ENCODE assay signal across 8 cellular contexts in genomic region chr6:36615018-36615761, GRCh38. TPM values are rescaled to one million over a fixed set of nuclear protein-coding genes. Genes with fewer than 3 reads are reported as not detected.
A peak's percentile ranks its signal among the peaks of the same experiment; 100 is the strongest.
DNase-seq lines count a peak whose midpoint lies in the region; ATAC-seq, FAIRE-seq and TF ChIP-seq lines count a peak whose summit lies in the region.

No MANE protein-coding gene starts in this region.

- no peaks in the 10 kb centered on the region for H3K4me1 Mint-ChIP-seq in mesothelial cell of epicardium

- no peak overlapping the region for H3K27ac Mint-ChIP-seq in mesothelial cell of epicardium

- peak; percentile 65 for DNase-seq in SIG-M5 treated with dmso at 0.1 percent for 504 hours (lab: John Stamatoyannopoulos, UW; ENCODE audit: unreplicated experiment)
- DNase-seq in SIG-M5 (lab: John Stamatoyannopoulos, UW), result no peak
- peak; percentile 38 for DNase-seq in NCI-H146 (lab: John Stamatoyannopoulos, UW)
- DNase-seq in activated CD4-positive, CD25-positive, alpha-beta regulatory T cell treated with anti-CD3 and anti-CD28 coated beads, Interleukin-2, amount 50 U/mL, for 72 hours, result peak; percentile 34
- no peak for DNase-seq in H1 (ENCODE audit: low read depth in 1 of 2, low spot score in 2 of 2)
- DNase-seq in mesothelial cell of epicardium (ENCODE audit: low spot score in 2 of 2, unreplicated experiment in 2 of 2), result no peak
- peak in 1 of 2 donors; percentile 70 for DNase-seq in tibial artery

- H3K9me3 Mint-ChIP-seq in mesothelial cell of epicardium, result peaks cover 10% of the 10 kb centered on the region

- no peak overlapping the region for H3K9ac ChIP-seq in H1 (replicated peaks in 1 of 4; ENCODE audit: extremely low read depth in 1 of 4, low read depth in 3 of 4, low read length in 3 of 4)

- ATAC-seq in GM21723 (IDR thresholded peaks at IDR 0.05; ENCODE audit: unreplicated experiment), result no peak

- H3K79me1 ChIP-seq in H1 (ENCODE audit: low read depth, low read length), result no peaks in the 10 kb centered on the region

- POLR2A ChIA-PET in H1 (lab: Charles Lee; ENCODE audit: partially characterized antibody), result interaction anchor here (0.6 to 14.6 kb wide), 7 partner anchors 9 to 529 kb away, joined by 3 to 386 read pairs (median 4); partner anchors contain the start of genes CDKN1A and SRSF3

- no peak overlapping the region for H3K4me3 Mint-ChIP-seq in mesothelial cell of epicardium

- FAIRE-seq in H1 (lab: Jason Lieb, UNC), result no peak

- no peak overlapping the region for H3K27ac ChIP-seq in H1 (ENCODE audit: low read depth, low read length)
- peak overlapping the region in 1 of 2 donors; percentile 29 for H3K27ac ChIP-seq in tibial artery

- peaks cover 28% of the 10 kb centered on the region for H3K36me3 Mint-ChIP-seq in mesothelial cell of epicardium

- intact Hi-C loops in tibial artery (cut with DNase I; ENCODE audit: low total_unique reads), result no loop called here

- no peak overlapping the region for H4K5ac ChIP-seq in H1 (ENCODE audit: insufficient read length, low read depth, low read length)

- no peak overlapping the region for H2BK5ac ChIP-seq in H1 (ENCODE audit: low read depth, low read length)

- no peak overlapping the region for H3K4ac ChIP-seq in H1 (replicated peaks; ENCODE audit: insufficient read length, low read depth, low read length)

- H3K23ac ChIP-seq in H1 (ENCODE audit: insufficient read length), result no peak overlapping the region

- CTCF ChIA-PET in H1 (lab: Charles Lee; ENCODE audit: partially characterized antibody), result interaction anchor here (0.6 to 3.4 kb wide), 46 partner anchors 10 to 317 kb away, joined by 3 to 48 read pairs (median 4); partner anchors contain the start of genes C6orf89 and RAB44

- H2BK15ac ChIP-seq in H1 (ENCODE audit: low read length), result no peak overlapping the region

- no peak overlapping the region for H3K56ac ChIP-seq in H1 (replicated peaks; ENCODE audit: insufficient read length, low read depth, low read length)

- H4K8ac ChIP-seq in H1 (ENCODE audit: extremely low read depth, insufficient read depth, low read length), result 0 out of 2 replicates have a peak overlapping the region, but pooled peaks have one; percentile 46

- H2AK5ac ChIP-seq in H1 (ENCODE audit: low read depth, low read length), result no peak overlapping the region

- no peak overlapping the region for H3K4me2 ChIP-seq in H1 (ENCODE audit: insufficient read depth in 1 of 2, low read depth in 2 of 2, low read length in 2 of 2)

- H3K4me3 ChIP-seq in H1 (ENCODE audit: extremely low read depth in 1 of 4, insufficient read depth in 2 of 4, low read depth in 3 of 4, low read length in 4 of 4), result no peak overlapping the region
- no peak overlapping the region for H3K4me3 ChIP-seq in tibial artery

- no peak overlapping the region for H2AFZ ChIP-seq in H1 (ENCODE audit: low read length)

- no peaks in the 10 kb centered on the region for H3K27me3 Mint-ChIP-seq in mesothelial cell of epicardium (ENCODE audit: low read depth)

- H3K27me3 ChIP-seq in H1 (replicated peaks in 1 of 4; ENCODE audit: control insufficient read depth in 3 of 4, extremely low read depth in 1 of 4, insufficient read depth in 3 of 4, low read length in 3 of 4) (no peaks in the 10 kb centered on the region), tibial artery (no peaks in the 10 kb centered on the region)

- peak; percentile 47 to 77 (median 75) for TF ChIP-seq CTCF in H1 (IDR thresholded peaks at IDR 0.05; ENCODE audit: control extremely low read depth in 1 of 3, insufficient read depth in 1 of 3, low read depth in 1 of 3, low read length in 3 of 3)
- TF ChIP-seq CTCF in mesothelial cell of epicardium (IDR thresholded peaks at IDR 0.05; ENCODE audit: unreplicated experiment), result peak; percentile 74
- TF ChIP-seq CTCF in tibial artery (IDR thresholded peaks at IDR 0.05), result peak; percentile 61 to 69

- H4K20me1 ChIP-seq in H1 (replicated peaks in 1 of 2; ENCODE audit: control insufficient read depth in 1 of 2, insufficient read depth in 2 of 2, low read length in 2 of 2), result peaks cover 1 to 4% of the 10 kb centered on the region in 2 experiments

- peaks cover 0 to 2% (median 0%) of the 10 kb centered on the region in 4 experiments; a peak in 1 of 7 replicates for H3K4me1 ChIP-seq in H1 (replicated peaks in 1 of 4; ENCODE audit: control insufficient read depth in 3 of 4, insufficient read depth in 4 of 4, low read length in 3 of 4)
- peaks cover 0 to 21% (median 3%) of the 10 kb centered on the region in 4 donors for H3K4me1 ChIP-seq in tibial artery

- TF ChIP-seq EP300 in H1 (IDR thresholded peaks at IDR 0.05; ENCODE audit: borderline replicate concordance in 1 of 2, low read depth in 2 of 2, low read length in 2 of 2), result no peak

- no peak overlapping the region for H3K18ac ChIP-seq in H1 (ENCODE audit: extremely low read depth, low read length)

- no peaks in the 10 kb centered on the region for H3K23me2 ChIP-seq in H1 (ENCODE audit: low read depth, low read length)

- no peaks in the 10 kb centered on the region for H3K79me2 ChIP-seq in H1 (ENCODE audit: control insufficient read depth in 1 of 2, insufficient read depth in 2 of 2, low read length in 2 of 2)

- no peak overlapping the region for H4K91ac ChIP-seq in H1 (replicated peaks; ENCODE audit: insufficient read length, low read length)

- no peak overlapping the region for H2BK120ac ChIP-seq in H1 (replicated peaks; ENCODE audit: low read depth, low read length)

- H2BK12ac ChIP-seq in H1 (ENCODE audit: low read depth, low read length), result no peak overlapping the region

- H3K14ac ChIP-seq in H1 (ENCODE audit: insufficient read length), result no peak overlapping the region

- WGBS in H1 (ENCODE audit: extremely low coverage in 1 of 2, insufficient coverage in 1 of 2, insufficient read length in 1 of 2, insufficient replicate concordance in 2 of 2, low coverage in 1 of 2, low lambda C conversion rate in 2 of 2, missing lambda C conversion rate in 1 of 2), 2 experiments, result 73% methylated on average over 7 of the region's 7 CpGs; no CpG with 5 or more reads in 1 of the 2 experiments

- H3K9me3 ChIP-seq in H1 (ENCODE audit: insufficient read depth in 2 of 2, low read depth in 1 of 2, low read length in 1 of 2) (no peaks in the 10 kb centered on the region), tibial artery (no peaks in the 10 kb centered on the region)

- peaks cover 0 to 23% (median 7%) of the 10 kb centered on the region in 4 experiments; a peak in 5 of 8 replicates for H3K36me3 ChIP-seq in H1 (ENCODE audit: control insufficient read depth in 2 of 4, insufficient read depth in 4 of 4, low read length in 3 of 4)
- peaks cover 23 to 41% (median 28%) of the 10 kb centered on the region in 3 donors for H3K36me3 ChIP-seq in tibial artery

- no peak for TF ChIP-seq POLR2A in H1 (IDR thresholded peaks at IDR 0.05; ENCODE audit: control extremely low read depth in 1 of 2, low read depth in 2 of 2, low read length in 2 of 2)

- TF ChIP-seq RAD21 in H1 (IDR thresholded peaks at IDR 0.05 in 1 of 2, conservative IDR thresholded peaks at IDR 0.05 in 1 of 2; ENCODE audit: low read depth in 2 of 2, low read length in 2 of 2), result peak; percentile 85 to 86

- no peak overlapping the region for H2BK20ac ChIP-seq in H1 (ENCODE audit: low read length)

TF ChIP-seq in H1, 55 proteins besides CTCF, POLR2A, EP300 and RAD21:
- TF ChIP-seq, protein P1, sequence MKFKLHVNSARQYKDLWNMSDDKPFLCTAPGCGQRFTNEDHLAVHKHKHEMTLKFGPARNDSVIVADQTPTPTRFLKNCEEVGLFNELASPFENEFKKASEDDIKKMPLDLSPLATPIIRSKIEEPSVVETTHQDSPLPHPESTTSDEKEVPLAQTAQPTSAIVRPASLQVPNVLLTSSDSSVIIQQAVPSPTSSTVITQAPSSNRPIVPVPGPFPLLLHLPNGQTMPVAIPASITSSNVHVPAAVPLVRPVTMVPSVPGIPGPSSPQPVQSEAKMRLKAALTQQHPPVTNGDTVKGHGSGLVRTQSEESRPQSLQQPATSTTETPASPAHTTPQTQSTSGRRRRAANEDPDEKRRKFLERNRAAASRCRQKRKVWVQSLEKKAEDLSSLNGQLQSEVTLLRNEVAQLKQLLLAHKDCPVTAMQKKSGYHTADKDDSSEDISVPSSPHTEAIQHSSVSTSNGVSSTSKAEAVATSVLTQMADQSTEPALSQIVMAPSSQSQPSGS (IDR thresholded peaks at IDR 0.05; ENCODE audit: low read length), result 0 out of 2 replicates have a peak, but pooled peaks have one; percentile 31
- TF ChIP-seq TAF7 (optimal IDR thresholded peaks at IDR 0.05; ENCODE audit: borderline replicate concordance, low read depth, low read length), result no peak
- TF ChIP-seq EZH2 (IDR thresholded peaks at IDR 0.05; ENCODE audit: low read depth, low read length, severe bottlenecking), result no peak
- TF ChIP-seq TAF1 (IDR thresholded peaks at IDR 0.05; ENCODE audit: low read depth, low read length), result no peak
- TF ChIP-seq JUND (IDR thresholded peaks at IDR 0.05; ENCODE audit: low read length), result peak; percentile 78
- no peak for TF ChIP-seq FOSL1 (IDR thresholded peaks at IDR 0.05; ENCODE audit: insufficient read depth, low read depth, low read length)
- TF ChIP-seq ATF3 (IDR thresholded peaks at IDR 0.05; ENCODE audit: insufficient read depth, low read depth, low read length), result peak; percentile 89
- peak; percentile 99 for TF ChIP-seq CEBPB (IDR thresholded peaks at IDR 0.05; ENCODE audit: low read depth, low read length)
- TF ChIP-seq KDM1A (IDR thresholded peaks at IDR 0.05; ENCODE audit: borderline replicate concordance, low read length), result 0 out of 2 replicates have a peak, but pooled peaks have one; percentile 41
TF ChIP-seq in H1: peak in this region for 5.

RNA-seq across cellular contexts. Expression of gene SRSF3, which starts 21.0 kb away (rescaled TPM):
- 689 and 705 TPM in 2 replicates for total RNA-seq in H1 (2021; fragmentation: NEBNext Ultra II Directional; extraction: Animal tissue kit (Norgen Biotek cat#: 25700))
- 471 and 548 TPM in 2 replicates for polyA plus RNA-seq in H1 (2011; rRNA removed)
- polyA plus RNA-seq in H1 (2011; cell fraction: cytosol; rRNA removed), result 649 TPM
- 159 TPM for polyA plus RNA-seq in H1 (2011; cell fraction: nucleus; rRNA removed)
- polyA plus RNA-seq in H1 (2012, experiment 1 of 2), result 696 to 1,158 TPM (median 791 TPM) in 4 replicates
- polyA plus RNA-seq in H1 (2012, experiment 2 of 2), result 40.8 TPM
- 293 TPM for polyA plus RNA-seq in H1 (2013, experiment 1 of 2)
- polyA plus RNA-seq in H1 (2013, experiment 2 of 2), result 286 TPM
- 323 and 336 TPM in 2 replicates for polyA minus RNA-seq in H1 (2011; rRNA and poly(A)+ RNA removed)
- 155 TPM for polyA minus RNA-seq in H1 (2011; cell fraction: cytosol; rRNA and poly(A)+ RNA removed)
- 183 TPM for polyA minus RNA-seq in H1 (2011; cell fraction: nucleus; rRNA and poly(A)+ RNA removed)
- 404 to 411 TPM (median 407 TPM) in 3 replicates for total RNA-seq in mesothelial cell of epicardium

Comparison
In these comparisons a context has a peak if more than half of its experiments do, and no peak if none do; other contexts are left out.
1. DNase-seq: peak in SIG-M5 treated with dmso at 0.1 percent for 504 hours (single experiment), NCI-H146 (single experiment) and activated CD4-positive, CD25-positive, alpha-beta regulatory T cell treated with anti-CD3 and anti-CD28 coated beads, Interleukin-2, amount 50 U/mL, for 72 hours (single experiment); none in SIG-M5 (single experiment), H1 (0 of 2) and mesothelial cell of epicardium (0 of 2).
2. Peak in every context shown above with its lines, with median percentiles within 50 percentile points of each other: CTCF ChIP-seq.